In genomic region chr19:43445426-43445825, GRCh38 we compare ENCODE assay signal across 23 cellular contexts. TPM values are rescaled to one million over a fixed set of nuclear protein-coding genes. Genes with fewer than 3 reads are reported as not detected.
A peak's percentile ranks its signal among the peaks of the same experiment; 100 is the strongest.
DNase-seq lines count a peak whose midpoint lies in the region; ATAC-seq, FAIRE-seq and TF ChIP-seq lines count a peak whose summit lies in the region.
"Had no signal": no experiment of that assay in that cellular context is flagged by ENCODE, and none has a peak within 500 bp of the region (broad histone marks: within the 10 kb centered on the region; RNA-seq: fewer than 3 reads in every experiment).

No MANE protein-coding gene starts in this region.

- H3K9me3 ChIP-seq in CD8-positive, alpha-beta memory T cell (ENCODE audit: low read length): no peaks in the 10 kb centered on the region
- no peaks in the 10 kb centered on the region for H3K9me3 ChIP-seq in K562 (replicated peaks; ENCODE audit: control insufficient read depth, insufficient read depth, low read depth, low read length)

- peak overlapping the region; percentile 9 for H3K27ac Mint-ChIP-seq in activated naive CD4-positive, alpha-beta T cell treated with anti-CD3 and anti-CD28 coated beads, Interleukin-2, amount 50 U/mL, for 24 hours
- peak overlapping the region in 6 of 8 donors; percentile 5 to 92 (median 64) for H3K27ac Mint-ChIP-seq in CD8-positive, alpha-beta memory T cell
- H3K27ac Mint-ChIP-seq in naive thymus-derived CD8-positive, alpha-beta T cell: peak overlapping the region in 7 of 10 donors; percentile 31 to 91 (median 69)
- H3K27ac Mint-ChIP-seq: GM23338, HFFc6 had no signal

- no peak for FAIRE-seq in K562 (lab: Jason Lieb, UNC)
- FAIRE-seq: G401.6, GM12892, GM19239, H54 had no signal

- peaks cover 41% of the 10 kb centered on the region for H3K4me1 Mint-ChIP-seq in activated naive CD4-positive, alpha-beta T cell treated with anti-CD3 and anti-CD28 coated beads, Interleukin-2, amount 50 U/mL, for 24 hours
- H3K4me1 Mint-ChIP-seq in CD8-positive, alpha-beta memory T cell: peaks cover 11 to 20% (median 20%) of the 10 kb centered on the region in 3 donors
- peaks cover 13 to 39% (median 28%) of the 10 kb centered on the region in 4 donors for H3K4me1 Mint-ChIP-seq in naive thymus-derived CD8-positive, alpha-beta T cell

- H3K4me2 ChIP-seq in K562 (ENCODE audit: insufficient read depth, low read length): no peak overlapping the region
- H3K4me2 ChIP-seq: GM23338 had no signal

- TF ChIP-seq CTCF in K562 (IDR thresholded peaks at IDR 0.05 in 2 of 3, conservative IDR thresholded peaks at IDR 0.05 in 1 of 3; ENCODE audit: insufficient read depth in 2 of 3, low read depth in 1 of 3, low read length in 3 of 3): no peak

- TF ChIP-seq POLR2A in K562 (conservative IDR thresholded peaks at IDR 0.05): no peak

- no peaks in the 10 kb centered on the region for H3K79me2 ChIP-seq in K562 (ENCODE audit: control insufficient read depth, insufficient read depth, low read length)

- CTCF ChIA-PET in CD8-positive, alpha-beta memory T cell (lab: Charles Lee): interaction anchor here (2.4 to 13.1 kb wide), 6 partner anchors 9 to 149 kb away, joined by 10 to 316 read pairs (median 30); partner anchors contain the start of genes ETHE1, IRGQ and ZNF576
- CTCF ChIA-PET in K562 (lab: Yijun Ruan, JAX; ENCODE audit: low intra/inter-chr PET ratio): no interaction called here

- no peaks in the 10 kb centered on the region for H3K36me3 ChIP-seq in CD8-positive, alpha-beta memory T cell (ENCODE audit: insufficient read depth, low read length)
- H3K36me3 ChIP-seq in K562 (ENCODE audit: control insufficient read depth, insufficient read depth, low read length): no peaks in the 10 kb centered on the region
- H3K36me3 ChIP-seq: HAP-1 had no signal

- BruUV-seq in K562 (replicated peaks; lab: Mats Ljungman, UMichigan): no TSS peak

- H3K9ac ChIP-seq in K562 (ENCODE audit: insufficient read depth in 1 of 2, low read depth in 2 of 2, low read length in 2 of 2): no peak overlapping the region

- H3K27me3 ChIP-seq in CD8-positive, alpha-beta memory T cell (ENCODE audit: insufficient read depth, low read length, poor library complexity, severe bottlenecking): no peaks in the 10 kb centered on the region
- no peaks in the 10 kb centered on the region for H3K27me3 ChIP-seq in K562 (ENCODE audit: control insufficient read depth in 2 of 2, insufficient read depth in 2 of 2, low read length in 2 of 2)

- no peak for TF ChIP-seq RAD21 in K562 (CRISPR knock-in tag; conservative IDR thresholded peaks at IDR 0.05 in 1 of 2, IDR thresholded peaks at IDR 0.05 in 1 of 2)

- no peaks in the 10 kb centered on the region for H3K9me3 Mint-ChIP-seq in activated naive CD4-positive, alpha-beta T cell treated with anti-CD3 and anti-CD28 coated beads, Interleukin-2, amount 50 U/mL, for 24 hours
- no peaks in the 10 kb centered on the region for H3K9me3 Mint-ChIP-seq in CD8-positive, alpha-beta memory T cell
- peaks cover 0 to 5% (median 0%) of the 10 kb centered on the region in 9 donors for H3K9me3 Mint-ChIP-seq in naive thymus-derived CD8-positive, alpha-beta T cell
- H3K9me3 Mint-ChIP-seq: HFFc6 had no signal

- no peak overlapping the region for H3K27ac ChIP-seq in CD8-positive, alpha-beta memory T cell (ENCODE audit: low read depth, low read length)
- no peak overlapping the region for H3K27ac ChIP-seq in K562 (ENCODE audit: extremely low read depth, low read depth, low read length)

- no peak overlapping the region for H3K4me3 Mint-ChIP-seq in activated naive CD4-positive, alpha-beta T cell treated with anti-CD3 and anti-CD28 coated beads, Interleukin-2, amount 50 U/mL, for 24 hours
- H3K4me3 Mint-ChIP-seq in CD8-positive, alpha-beta memory T cell: no peak overlapping the region
- no peak overlapping the region for H3K4me3 Mint-ChIP-seq in naive thymus-derived CD8-positive, alpha-beta T cell
- H3K4me3 Mint-ChIP-seq: GM23338, HFFc6 had no signal

- no peaks in the 10 kb centered on the region for H4K20me1 ChIP-seq in K562 (replicated peaks; ENCODE audit: control insufficient read depth, insufficient read depth, low read length)

- in situ Hi-C loops in K562 (cut with MboI): loop anchor here (5.0 kb wide), 2 partner anchors 72 to 207 kb away; no protein-coding TSS in a partner anchor

- intact Hi-C loops in K562 (cut with micrococcal nuclease): loop anchor here (5.0 to 10.0 kb wide), 3 partner anchors 57 to 209 kb away; partner anchors contain the start of gene PHLDB3

- no peak for DNase-seq in activated naive CD4-positive, alpha-beta T cell treated with anti-CD3 and anti-CD28 coated beads, Interleukin-2, amount 50 U/mL, for 16 hours
- no peak for DNase-seq in CD8-positive, alpha-beta memory T cell
- DNase-seq in K562 (ENCODE audit: extremely low read depth in 1 of 4, low spot score in 3 of 4) (no peak), H4 (ENCODE audit: low spot score) (no peak), DMS 273 (lab: John Stamatoyannopoulos, UW; ENCODE audit: unreplicated experiment) (no peak)
- no peak for DNase-seq in naive thymus-derived CD8-positive, alpha-beta T cell
- DNase-seq: C1 segment of cervical spinal cord, Calu3, COR-L47, DMS153, DND-41, HFFc6 had no signal

- peaks cover 8% of the 10 kb centered on the region for H3K4me1 ChIP-seq in CD8-positive, alpha-beta memory T cell (ENCODE audit: insufficient read depth, low read length)
- peaks cover 3 to 10% of the 10 kb centered on the region in 2 experiments; a peak in 4 of 5 replicates for H3K4me1 ChIP-seq in K562 (replicated peaks in 1 of 2; ENCODE audit: control insufficient read depth in 2 of 2, insufficient read depth in 2 of 2, low read length in 2 of 2)

- ATAC-seq in K562 (no peak), GM21423 (IDR thresholded peaks at IDR 0.05; ENCODE audit: unreplicated experiment) (no peak)
- ATAC-seq in naive thymus-derived CD8-positive, alpha-beta T cell: no peak
- ATAC-seq: GM23338 had no signal

- no peak overlapping the region for H3K4me3 ChIP-seq in CD8-positive, alpha-beta memory T cell (ENCODE audit: low read length)
- no peak overlapping the region for H3K4me3 ChIP-seq in K562
- H3K4me3 ChIP-seq: GM23338, HAP-1 had no signal

- no peak for TF ChIP-seq EP300 in K562 (IDR thresholded peaks at IDR 0.05; ENCODE audit: low read length)

- H2AFZ ChIP-seq in K562 (ENCODE audit: low read depth, low read length): no peak overlapping the region
- H2AFZ ChIP-seq: GM23338 had no signal

- no peaks in the 10 kb centered on the region for H3K36me3 Mint-ChIP-seq in activated naive CD4-positive, alpha-beta T cell treated with anti-CD3 and anti-CD28 coated beads, Interleukin-2, amount 50 U/mL, for 24 hours
- no peaks in the 10 kb centered on the region for H3K36me3 Mint-ChIP-seq in CD8-positive, alpha-beta memory T cell
- no peaks in the 10 kb centered on the region for H3K36me3 Mint-ChIP-seq in naive thymus-derived CD8-positive, alpha-beta T cell

- no peaks in the 10 kb centered on the region for H3K9me1 ChIP-seq in K562 (ENCODE audit: control insufficient read depth, insufficient read depth, low read length)

- 53% methylated on average over 2 of the region's 2 CpGs for WGBS in K562 (ENCODE audit: insufficient coverage, low coverage, missing lambda C conversion rate)

- no peaks in the 10 kb centered on the region for H3K27me3 Mint-ChIP-seq in activated naive CD4-positive, alpha-beta T cell treated with anti-CD3 and anti-CD28 coated beads, Interleukin-2, amount 50 U/mL, for 24 hours
- H3K27me3 Mint-ChIP-seq in CD8-positive, alpha-beta memory T cell: no peaks in the 10 kb centered on the region
- H3K27me3 Mint-ChIP-seq in naive thymus-derived CD8-positive, alpha-beta T cell: no peaks in the 10 kb centered on the region

- POLR2A ChIA-PET in CD8-positive, alpha-beta memory T cell (lab: Charles Lee): no interaction called here
- POLR2A ChIA-PET in K562 (lab: Yijun Ruan, JAX): interaction anchor here (0.6 kb wide), 1 partner anchor 25 kb away, joined by 3 read pairs; no protein-coding TSS in a partner anchor
- POLR2A ChIA-PET in naive thymus-derived CD8-positive, alpha-beta T cell (lab: Charles Lee): interaction anchor here (1.2 to 5.1 kb wide), 2 partner anchors 18 to 74 kb away, joined by 6 to 52 read pairs; no protein-coding TSS in a partner anchor

RNA-seq across cellular contexts. Expression of gene LYPD3, which starts 20.0 kb away (rescaled TPM):
- 1 to 10 TPM in 1 of 2 experiments, under 1 TPM in 1; 0.84 to 1.2 TPM for total RNA-seq in CD8-positive, alpha-beta memory T cell
- polyA plus RNA-seq in CD8-positive, alpha-beta memory T cell: 3.8 TPM
- 0.81 TPM in 1 of 2 replicates, not detected in the other for total RNA-seq in K562 (2011; cell fraction: chromatin; rRNA removed; ENCODE audit: low replicate concordance)
- 0.26 and 0.67 TPM in 2 replicates for total RNA-seq in K562 (2011; cell fraction: nucleolus; rRNA removed)
- 0.44 TPM in 1 of 2 replicates, not detected in the other for total RNA-seq in K562 (2011; cell fraction: nucleoplasm; rRNA removed)
- total RNA-seq in K562 (2014; rRNA removed): 0.18 and 0.20 TPM in 2 replicates
- total RNA-seq in K562 (2014; rRNA removed; fragmentation: Illumina TruSeq; extraction: Trizol): not detected in 2 replicates
- total RNA-seq in K562 (2015; rRNA removed; fragmentation: Illumina TruSeq; extraction: Trizol): 0.22 TPM in 1 of 2 replicates, not detected in the other
- 0.31 and 0.33 TPM in 2 replicates for total RNA-seq in K562 (2021)
- polyA plus RNA-seq in K562 (2011; rRNA removed): 0.28 and 0.64 TPM in 2 replicates
- 0.74 and 2.1 TPM in 2 replicates for polyA plus RNA-seq in K562 (2011; cell fraction: cytosol; rRNA removed)
- 1.2 and 1.6 TPM in 2 replicates for polyA plus RNA-seq in K562 (2011; cell fraction: nucleus; rRNA removed)
- 0.51 and 0.73 TPM in 2 replicates for polyA plus RNA-seq in K562 (2012)
- polyA plus RNA-seq in K562 (2014; fragmentation: Illumina TruSeq; extraction: Trizol): 0.26 and 0.27 TPM in 2 replicates
- polyA plus RNA-seq in K562 (2014; fragmentation: Nextera tagmentation; extraction: Ambion mirVana): under 1 TPM; 0.04 to 0.06 TPM
- 0.17 and 0.19 TPM in 2 replicates for polyA plus RNA-seq in K562 (2014; rRNA removed)
- 0.11 and 0.12 TPM in 2 replicates for polyA minus RNA-seq in K562 (2011; rRNA and poly(A)+ RNA removed)
- not detected in 2 replicates for polyA minus RNA-seq in K562 (2011; cell fraction: cytosol; rRNA and poly(A)+ RNA removed)
- polyA minus RNA-seq in K562 (2011; cell fraction: nucleus; rRNA and poly(A)+ RNA removed): 0.56 and 0.67 TPM in 2 replicates
- total RNA-seq in naive thymus-derived CD8-positive, alpha-beta T cell: 1 to 10 TPM; 5.4 to 6.1 TPM
- 1 to 10 TPM; 6.2 to 9.3 (median 8.3) TPM for polyA plus RNA-seq in naive thymus-derived CD8-positive, alpha-beta T cell
- 0.17 and 0.29 TPM in 2 replicates for total RNA-seq in H4 (2014; rRNA removed; shearing (Covaris generic))
- total RNA-seq: A172 had no signal

RNA-seq across cellular contexts. Expression of gene TEX101, which starts 30.7 kb away (rescaled TPM):
- not detected for total RNA-seq in CD8-positive, alpha-beta memory T cell
- polyA plus RNA-seq in CD8-positive, alpha-beta memory T cell: not detected
- not detected in 2 replicates for total RNA-seq in K562 (2011; cell fraction: chromatin; rRNA removed; ENCODE audit: low replicate concordance)
- not detected in 2 replicates for total RNA-seq in K562 (2011; cell fraction: nucleolus; rRNA removed)
- total RNA-seq in K562 (2011; cell fraction: nucleoplasm; rRNA removed): not detected in 2 replicates
- not detected in 2 replicates for total RNA-seq in K562 (2014; rRNA removed)
- total RNA-seq in K562 (2014; rRNA removed; fragmentation: Illumina TruSeq; extraction: Trizol): not detected in 2 replicates
- total RNA-seq in K562 (2015; rRNA removed; fragmentation: Illumina TruSeq; extraction: Trizol): not detected in 2 replicates
- total RNA-seq in K562 (2021): not detected in 2 replicates
- polyA plus RNA-seq in K562 (2011; rRNA removed): not detected in 2 replicates
- 0.07 TPM in 1 of 2 replicates, not detected in the other for polyA plus RNA-seq in K562 (2011; cell fraction: cytosol; rRNA removed)
- polyA plus RNA-seq in K562 (2011; cell fraction: nucleus; rRNA removed): not detected in 2 replicates
- 0.25 TPM in 1 of 2 replicates, not detected in the other for polyA plus RNA-seq in K562 (2012)
- polyA plus RNA-seq in K562 (2014; fragmentation: Illumina TruSeq; extraction: Trizol): not detected in 2 replicates
- polyA plus RNA-seq in K562 (2014; fragmentation: Nextera tagmentation; extraction: Ambion mirVana): under 1 TPM; 0.10 to 0.14 TPM
- 0.36 TPM in 1 of 2 replicates, not detected in the other for polyA plus RNA-seq in K562 (2014; rRNA removed)
- not detected in 2 replicates for polyA minus RNA-seq in K562 (2011; rRNA and poly(A)+ RNA removed)
- not detected in 2 replicates for polyA minus RNA-seq in K562 (2011; cell fraction: cytosol; rRNA and poly(A)+ RNA removed)
- not detected in 2 replicates for polyA minus RNA-seq in K562 (2011; cell fraction: nucleus; rRNA and poly(A)+ RNA removed)
- not detected for total RNA-seq in naive thymus-derived CD8-positive, alpha-beta T cell
- not detected for polyA plus RNA-seq in naive thymus-derived CD8-positive, alpha-beta T cell
- not detected in 2 replicates for total RNA-seq in H4 (2014; rRNA removed; shearing (Covaris generic))
- total RNA-seq: A172, A673, Calu3, GM23338, HFFc6 had no signal
- polyA plus RNA-seq: BJ, GM23338 had no signal

RNA-seq across cellular contexts. Expression of gene PHLDB3, which starts 59.1 kb away (rescaled TPM):
- total RNA-seq in CD8-positive, alpha-beta memory T cell: 10 to 100 TPM; 13.5 to 15.4 TPM
- polyA plus RNA-seq in CD8-positive, alpha-beta memory T cell: 8.1 TPM
- total RNA-seq in K562 (2011; cell fraction: chromatin; rRNA removed; ENCODE audit: low replicate concordance): 14.2 and 34.8 TPM in 2 replicates
- 26.8 and 32.0 TPM in 2 replicates for total RNA-seq in K562 (2011; cell fraction: nucleolus; rRNA removed)
- 21.6 and 22.4 TPM in 2 replicates for total RNA-seq in K562 (2011; cell fraction: nucleoplasm; rRNA removed)
- 23.5 and 28.0 TPM in 2 replicates for total RNA-seq in K562 (2014; rRNA removed)
- 1.1 and 1.6 TPM in 2 replicates for total RNA-seq in K562 (2014; rRNA removed; fragmentation: Illumina TruSeq; extraction: Trizol)
- total RNA-seq in K562 (2015; rRNA removed; fragmentation: Illumina TruSeq; extraction: Trizol): 5.4 and 6.4 TPM in 2 replicates
- total RNA-seq in K562 (2021): 11.8 and 12.7 TPM in 2 replicates
- polyA plus RNA-seq in K562 (2011; rRNA removed): 3.5 and 6.1 TPM in 2 replicates
- 4.1 and 7.2 TPM in 2 replicates for polyA plus RNA-seq in K562 (2011; cell fraction: cytosol; rRNA removed)
- polyA plus RNA-seq in K562 (2011; cell fraction: nucleus; rRNA removed): 14.5 and 21.6 TPM in 2 replicates
- polyA plus RNA-seq in K562 (2012): 6.0 and 10.5 TPM in 2 replicates
- 3.9 and 6.7 TPM in 2 replicates for polyA plus RNA-seq in K562 (2014; fragmentation: Illumina TruSeq; extraction: Trizol)
- under 1 TPM; 0.04 to 0.06 TPM for polyA plus RNA-seq in K562 (2014; fragmentation: Nextera tagmentation; extraction: Ambion mirVana)
- polyA plus RNA-seq in K562 (2014; rRNA removed): 5.2 and 11.4 TPM in 2 replicates
- 2.2 and 2.6 TPM in 2 replicates for polyA minus RNA-seq in K562 (2011; rRNA and poly(A)+ RNA removed)
- 6.7 and 8.9 TPM in 2 replicates for polyA minus RNA-seq in K562 (2011; cell fraction: cytosol; rRNA and poly(A)+ RNA removed)
- polyA minus RNA-seq in K562 (2011; cell fraction: nucleus; rRNA and poly(A)+ RNA removed): 11.0 and 13.3 TPM in 2 replicates
- 10 to 100 TPM; 46.0 to 48.6 TPM for total RNA-seq in naive thymus-derived CD8-positive, alpha-beta T cell
- 1 to 10 TPM; 3.5 to 7.2 (median 4.5) TPM for polyA plus RNA-seq in naive thymus-derived CD8-positive, alpha-beta T cell
- 1.3 and 2.1 TPM in 2 replicates for total RNA-seq in H4 (2014; rRNA removed; shearing (Covaris generic))

Comparison
In these comparisons a context has a peak if more than half of its experiments do, and no peak if none do; other contexts are left out.
1. H3K27ac Mint-ChIP-seq: peak in every context shown above with its lines; median percentile 69 in naive thymus-derived CD8-positive, alpha-beta T cell; 64 in CD8-positive, alpha-beta memory T cell; 9 in activated naive CD4-positive, alpha-beta T cell treated with anti-CD3 and anti-CD28 coated beads, Interleukin-2, amount 50 U/mL, for 24 hours.